ENCODE assay signal across 9 cellular contexts in genomic region chr5:173782671-173783101, GRCh38.
DNase-seq lines count a peak whose midpoint lies in the region; ATAC-seq and TF ChIP-seq lines count a peak whose summit lies in the region.
"Had no signal": no experiment of that assay in that cellular context is flagged by ENCODE, and none has a peak within 500 bp of the region (broad histone marks: within the 10 kb centered on the region; RNA-seq: fewer than 3 reads in every experiment).

No MANE protein-coding gene starts in this region.

- no peak for TF ChIP-seq CTCF in CD4-positive, alpha-beta T cell (IDR thresholded peaks at IDR 0.05)
- no peak for TF ChIP-seq CTCF in PC-9 (conservative IDR thresholded peaks at IDR 0.05)
- no peak for TF ChIP-seq CTCF in psoas muscle (IDR thresholded peaks at IDR 0.05)

- peak overlapping the region; percentile 56 for H3K4me2 ChIP-seq in PC-9

- H3K27ac Mint-ChIP-seq in CD4-positive, alpha-beta T cell, result peak overlapping the region; percentile 79
- peak overlapping the region; percentile 96 for H3K27ac Mint-ChIP-seq in dendritic cell treated with granulocyte-macrophage colony-stimulating factor and Interleukin-4, amounts not matched to agents 40 ng/mL and 50 ng/mL, for 4 days

- no peaks in the 10 kb centered on the region for H3K27me3 ChIP-seq in CD4-positive, alpha-beta T cell (ENCODE audit: control insufficient read depth, insufficient read depth, low read length)
- H3K27me3 ChIP-seq in PC-9 (ENCODE audit: insufficient read depth, low read depth) (no peaks in the 10 kb centered on the region), psoas muscle (ENCODE audit: insufficient read depth in 3 of 3, low read length in 2 of 3) (no peaks in the 10 kb centered on the region)

- no peak for ATAC-seq in CD4-positive, alpha-beta T cell (ENCODE audit: poor library complexity)
- ATAC-seq in psoas muscle, result no peak
- ATAC-seq in GM21447 (IDR thresholded peaks at IDR 0.05; ENCODE audit: unreplicated experiment), result no peak
- no peak for ATAC-seq in HG02763 (IDR thresholded peaks at IDR 0.05; ENCODE audit: unreplicated experiment)

- H3K27me3 Mint-ChIP-seq in CD4-positive, alpha-beta T cell, result no peaks in the 10 kb centered on the region
- H3K27me3 Mint-ChIP-seq in dendritic cell treated with granulocyte-macrophage colony-stimulating factor and Interleukin-4, amounts not matched to agents 40 ng/mL and 50 ng/mL, for 4 days, result no peaks in the 10 kb centered on the region

- 0 out of 2 replicates have a peak overlapping the region, but pooled peaks have one; percentile 68 for H2AFZ ChIP-seq in PC-9

- H3K9me2 ChIP-seq in PC-9 (ENCODE audit: insufficient read depth), result no peaks in the 10 kb centered on the region

- no peaks in the 10 kb centered on the region for H3K79me2 ChIP-seq in PC-9 (ENCODE audit: low read depth)

- intact Hi-C loops in CD4-positive, alpha-beta T cell (cut with DNase I, micrococcal nuclease), result no loop called here
- intact Hi-C loops in PC-9 (cut with micrococcal nuclease; ENCODE audit: unreplicated experiment) (loop anchor here (1.0 to 10.0 kb wide), 2 partner anchors 42 to 458 kb away; partner anchors contain the start of gene STC2), psoas muscle (cut with DNase I) (loop anchor here in 1 of 2 donors (5.0 kb wide), 1 partner anchor 105 kb away; the partner anchor contains the start of gene CPEB4), posterior vena cava (cut with DNase I) (no loop called here)
- intact Hi-C loops in dendritic cell treated with granulocyte-macrophage colony-stimulating factor and Interleukin-4, amounts not matched to agents 40 ng/mL and 50 ng/mL, for 4 days (cut with micrococcal nuclease), result loop anchor here (2.0 to 10.0 kb wide), 3 partner anchors 52 to 166 kb away; partner anchors contain the start of genes BOD1 and CPEB4

- no peaks in the 10 kb centered on the region for H3K9me3 Mint-ChIP-seq in CD4-positive, alpha-beta T cell
- H3K9me3 Mint-ChIP-seq in dendritic cell treated with granulocyte-macrophage colony-stimulating factor and Interleukin-4, amounts not matched to agents 40 ng/mL and 50 ng/mL, for 4 days, result no peaks in the 10 kb centered on the region
- H3K9me3 Mint-ChIP-seq: mesothelial cell of epicardium had no signal

- H3K4me3 ChIP-seq in PC-9, result no peak overlapping the region
- no peak overlapping the region for H3K4me3 ChIP-seq in psoas muscle

- H3K4me3 Mint-ChIP-seq in CD4-positive, alpha-beta T cell, result no peak overlapping the region
- H3K4me3 Mint-ChIP-seq in dendritic cell treated with granulocyte-macrophage colony-stimulating factor and Interleukin-4, amounts not matched to agents 40 ng/mL and 50 ng/mL, for 4 days, result no peak overlapping the region
- H3K4me3 Mint-ChIP-seq: mesothelial cell of epicardium had no signal

- POLR2A ChIA-PET in CD4-positive, alpha-beta T cell (lab: Charles Lee), result no interaction called here
- POLR2A ChIA-PET in PC-9 (lab: Charles Lee; ENCODE audit: unreplicated experiment), result no interaction called here

- H3F3A ChIP-seq in PC-9 (ENCODE audit: insufficient read depth, low read depth), result peaks cover 19% of the 10 kb centered on the region; the same call in 1 of the 2 replicates

- peaks cover 47% of the 10 kb centered on the region for H3K4me1 ChIP-seq in PC-9 (replicated peaks; ENCODE audit: insufficient read depth)
- peaks cover 24% of the 10 kb centered on the region for H3K4me1 ChIP-seq in psoas muscle

- 94 to 99% (median 96%) methylated on average over 4 of the region's 4 CpGs for WGBS in psoas muscle, 3 donors

- H3K4me1 Mint-ChIP-seq in CD4-positive, alpha-beta T cell (ENCODE audit: low read depth), result peaks cover 20% of the 10 kb centered on the region
- H3K4me1 Mint-ChIP-seq in dendritic cell treated with granulocyte-macrophage colony-stimulating factor and Interleukin-4, amounts not matched to agents 40 ng/mL and 50 ng/mL, for 4 days (ENCODE audit: low read depth), result peaks cover 85% of the 10 kb centered on the region

- H3K36me3 ChIP-seq in PC-9 (ENCODE audit: low read depth) (no peaks in the 10 kb centered on the region), psoas muscle (ENCODE audit: insufficient read depth in 1 of 2, low read depth in 1 of 2) (no peaks in the 10 kb centered on the region)

- DNase-seq in CD4-positive, alpha-beta T cell, result no peak
- DNase-seq in PC-9 (no peak), psoas muscle (no peak), posterior vena cava (ENCODE audit: low spot score) (no peak), NCI-H2171 treated with DMSO at 0.1 percent for 48 hours (lab: John Stamatoyannopoulos, UW) (no peak)

- CTCF ChIA-PET in CD4-positive, alpha-beta T cell (lab: Charles Lee), result no interaction called here
- CTCF ChIA-PET in PC-9 (lab: Charles Lee), result no interaction called here

- H3K36me3 Mint-ChIP-seq in CD4-positive, alpha-beta T cell (ENCODE audit: low read depth), result no peaks in the 10 kb centered on the region
- no peaks in the 10 kb centered on the region for H3K36me3 Mint-ChIP-seq in dendritic cell treated with granulocyte-macrophage colony-stimulating factor and Interleukin-4, amounts not matched to agents 40 ng/mL and 50 ng/mL, for 4 days (ENCODE audit: low read depth)
- H3K36me3 Mint-ChIP-seq: mesothelial cell of epicardium had no signal

- no TSS peak for BruUV-seq in PC-9 (replicated peaks; lab: Mats Ljungman, UMichigan)

- H3K9me3 ChIP-seq in CD4-positive, alpha-beta T cell (ENCODE audit: control insufficient read depth, low read length), result no peaks in the 10 kb centered on the region
- no peaks in the 10 kb centered on the region for H3K9me3 ChIP-seq in PC-9 (ENCODE audit: insufficient read depth, low read depth)
- H3K9me3 ChIP-seq in psoas muscle, result no peaks in the 10 kb centered on the region

- H3K27ac ChIP-seq in CD4-positive, alpha-beta T cell (ENCODE audit: low read depth, low read length), result no peak overlapping the region
- peak overlapping the region; percentile 78 for H3K27ac ChIP-seq in PC-9
- H3K27ac ChIP-seq in psoas muscle, result peak overlapping the region; percentile 72

- no peaks in the 10 kb centered on the region for H4K20me1 ChIP-seq in PC-9 (ENCODE audit: insufficient read depth)

Comparison
In these comparisons a context has a peak if more than half of its experiments do, and no peak if none do; other contexts are left out.
1. intact Hi-C loops: an anchor here in PC-9 (1.0 to 10.0 kb wide) and dendritic cell treated with granulocyte-macrophage colony-stimulating factor and Interleukin-4, amounts not matched to agents 40 ng/mL and 50 ng/mL, for 4 days (2.0 to 10.0 kb wide); none called in CD4-positive, alpha-beta T cell and posterior vena cava.